Comparison of ENCODE assay signal across 8 cellular contexts in genomic region chr12:45990468-45991288, GRCh38. TPM values are rescaled to one million over a fixed set of nuclear protein-coding genes. Genes with fewer than 3 reads are reported as not detected.
DNase-seq lines count a peak whose midpoint lies in the region; ATAC-seq lines count a peak whose summit lies in the region.

A gene with protein sequence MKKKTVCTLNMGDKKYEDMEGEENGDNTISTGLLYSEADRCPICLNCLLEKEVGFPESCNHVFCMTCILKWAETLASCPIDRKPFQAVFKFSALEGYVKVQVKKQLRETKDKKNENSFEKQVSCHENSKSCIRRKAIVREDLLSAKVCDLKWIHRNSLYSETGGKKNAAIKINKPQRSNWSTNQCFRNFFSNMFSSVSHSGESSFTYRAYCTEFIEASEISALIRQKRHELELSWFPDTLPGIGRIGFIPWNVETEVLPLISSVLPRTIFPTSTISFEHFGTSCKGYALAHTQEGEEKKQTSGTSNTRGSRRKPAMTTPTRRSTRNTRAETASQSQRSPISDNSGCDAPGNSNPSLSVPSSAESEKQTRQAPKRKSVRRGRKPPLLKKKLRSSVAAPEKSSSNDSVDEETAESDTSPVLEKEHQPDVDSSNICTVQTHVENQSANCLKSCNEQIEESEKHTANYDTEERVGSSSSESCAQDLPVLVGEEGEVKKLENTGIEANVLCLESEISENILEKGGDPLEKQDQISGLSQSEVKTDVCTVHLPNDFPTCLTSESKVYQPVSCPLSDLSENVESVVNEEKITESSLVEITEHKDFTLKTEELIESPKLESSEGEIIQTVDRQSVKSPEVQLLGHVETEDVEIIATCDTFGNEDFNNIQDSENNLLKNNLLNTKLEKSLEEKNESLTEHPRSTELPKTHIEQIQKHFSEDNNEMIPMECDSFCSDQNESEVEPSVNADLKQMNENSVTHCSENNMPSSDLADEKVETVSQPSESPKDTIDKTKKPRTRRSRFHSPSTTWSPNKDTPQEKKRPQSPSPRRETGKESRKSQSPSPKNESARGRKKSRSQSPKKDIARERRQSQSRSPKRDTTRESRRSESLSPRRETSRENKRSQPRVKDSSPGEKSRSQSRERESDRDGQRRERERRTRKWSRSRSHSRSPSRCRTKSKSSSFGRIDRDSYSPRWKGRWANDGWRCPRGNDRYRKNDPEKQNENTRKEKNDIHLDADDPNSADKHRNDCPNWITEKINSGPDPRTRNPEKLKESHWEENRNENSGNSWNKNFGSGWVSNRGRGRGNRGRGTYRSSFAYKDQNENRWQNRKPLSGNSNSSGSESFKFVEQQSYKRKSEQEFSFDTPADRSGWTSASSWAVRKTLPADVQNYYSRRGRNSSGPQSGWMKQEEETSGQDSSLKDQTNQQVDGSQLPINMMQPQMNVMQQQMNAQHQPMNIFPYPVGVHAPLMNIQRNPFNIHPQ (N-terminal part only) (minus strand): TSS chr12:45990574. CDS start chr12:45964167, 26,407 bp downstream.

- peak within 1 kb of the TSS; percentile 65 to 82 for H2BK12ac ChIP-seq in mesenchymal stem cell (ENCODE audit: low read length in 2 of 2)

- CTCF ChIA-PET in activated CD8-positive, alpha-beta memory T cell treated with anti-CD3 and anti-CD28 coated beads, Interleukin-2, amount 10 ng/mL, durations not matched to agents 7 days and 5 days (lab: Charles Lee), result interaction anchor here (0.6 to 2.6 kb wide), 18 partner anchors 12 to 1407 kb away, joined by 3 to 12 read pairs (median 3); partner anchors contain the start of genes ARID2 and SLC38A1

- peak within 1 kb of the TSS; percentile 97 for H3K27ac ChIP-seq in HUES48 (ENCODE audit: low read depth, low read length)
- H3K27ac ChIP-seq in mesenchymal stem cell (ENCODE audit: low read length, poor library complexity, severe bottlenecking), result peak within 1 kb of the TSS; percentile 82

- peak within 1 kb of the TSS; percentile 92 to 94 for H3K4ac ChIP-seq in mesenchymal stem cell (ENCODE audit: low read depth in 1 of 2, low read length in 2 of 2)

- H2AFZ ChIP-seq in mesenchymal stem cell (ENCODE audit: low read depth, low read length), result peak within 1 kb of the TSS; percentile 89

- peak within 1 kb of the TSS; percentile 90 to 91 for H3K18ac ChIP-seq in mesenchymal stem cell (ENCODE audit: low read depth in 1 of 2, low read length in 2 of 2)

- H3K9me3 ChIP-seq in HUES48 (ENCODE audit: control insufficient read depth, insufficient read depth, low read length), result no peaks in the 10 kb centered on the region
- no peaks in the 10 kb centered on the region; the same call in 1 of the 2 replicates for H3K9me3 ChIP-seq in NT2/D1 (ENCODE audit: insufficient read depth, low read length)
- H3K9me3 ChIP-seq in endocrine pancreas (ENCODE audit: control insufficient read depth, low read length), result no peaks in the 10 kb centered on the region
- H3K9me3 ChIP-seq in mesenchymal stem cell (ENCODE audit: control insufficient read depth, low read length), result no peaks in the 10 kb centered on the region

- peak; percentile 54 for ATAC-seq in GM21390 (IDR thresholded peaks at IDR 0.05; ENCODE audit: unreplicated experiment)
- ATAC-seq in activated CD8-positive, alpha-beta memory T cell treated with anti-CD3 and anti-CD28 coated beads, Interleukin-2, amount 10 ng/mL, durations not matched to agents 7 days and 5 days, result peak; percentile 82

- H2BK120ac ChIP-seq in mesenchymal stem cell (ENCODE audit: low read depth, low read length), result peak within 1 kb of the TSS; percentile 80

- peak within 1 kb of the TSS in 1 of 2 experiments; percentile 48 for H3K23ac ChIP-seq in mesenchymal stem cell (ENCODE audit: low read length in 2 of 2)

- H3K27me3 ChIP-seq in HUES48 (ENCODE audit: control insufficient read depth, insufficient read depth, low read length) (no peaks in the 10 kb centered on the region), NT2/D1 (ENCODE audit: insufficient read depth, insufficient read length) (no peaks in the 10 kb centered on the region), endocrine pancreas (ENCODE audit: control insufficient read depth, insufficient read depth, low read length) (no peaks in the 10 kb centered on the region), mesenchymal stem cell (ENCODE audit: control insufficient read depth in 1 of 2, insufficient read depth in 1 of 2, low read length in 2 of 2) (no peaks in the 10 kb centered on the region)

- 9% methylated on average over 54 of the region's 54 CpGs for WGBS in mesenchymal stem cell

- no peaks in the 10 kb centered on the region for H3K9me3 Mint-ChIP-seq in activated CD8-positive, alpha-beta memory T cell treated with anti-CD3 and anti-CD28 coated beads, Interleukin-2, amount 10 ng/mL, durations not matched to agents 7 days and 5 days (ENCODE audit: low read depth)

- H3K4me3 Mint-ChIP-seq in activated CD8-positive, alpha-beta memory T cell treated with anti-CD3 and anti-CD28 coated beads, Interleukin-2, amount 10 ng/mL, durations not matched to agents 7 days and 5 days, result peak within 1 kb of the TSS; percentile 91

- peak within 1 kb of the TSS; percentile 95 for H2BK15ac ChIP-seq in mesenchymal stem cell (ENCODE audit: low read depth, poor library complexity, severe bottlenecking)

- H3K4me2 ChIP-seq in mesenchymal stem cell (ENCODE audit: low read length, poor library complexity, severe bottlenecking), result peak within 1 kb of the TSS; percentile 75

- H4K91ac ChIP-seq in mesenchymal stem cell (ENCODE audit: low read length), result peak within 1 kb of the TSS; percentile 91

- H3K14ac ChIP-seq in mesenchymal stem cell (ENCODE audit: low read length in 2 of 2), result peak within 1 kb of the TSS in 1 of 2 experiments; percentile 94

- H3K36me3 ChIP-seq in HUES48 (ENCODE audit: control insufficient read depth, insufficient read depth, low read length), result peaks cover 9% of the 10 kb centered on the region; the same call in 1 of the 2 replicates
- H3K36me3 ChIP-seq in NT2/D1 (ENCODE audit: insufficient read depth, insufficient read length, low read length), result peaks cover 12% of the 10 kb centered on the region
- H3K36me3 ChIP-seq in endocrine pancreas (ENCODE audit: control insufficient read depth, insufficient read depth, low read length), result no peaks in the 10 kb centered on the region
- H3K36me3 ChIP-seq in mesenchymal stem cell (ENCODE audit: control insufficient read depth in 1 of 2, insufficient read depth in 2 of 2, low read depth in 1 of 2, low read length in 2 of 2), result peaks cover 0 to 10% of the 10 kb centered on the region in 2 experiments

- H3K4me1 ChIP-seq in HUES48 (ENCODE audit: control insufficient read depth, insufficient read depth, low read length) (peaks cover 30% of the 10 kb centered on the region), NT2/D1 (ENCODE audit: insufficient read depth, insufficient read length) (no peaks in the 10 kb centered on the region), endocrine pancreas (ENCODE audit: control insufficient read depth, insufficient read depth, low read length) (peaks cover 19% of the 10 kb centered on the region), mesenchymal stem cell (ENCODE audit: control insufficient read depth, insufficient read depth, low read depth, low read length) (peaks cover 5% of the 10 kb centered on the region)

- peak within 1 kb of the TSS; percentile 97 for H3K27ac Mint-ChIP-seq in activated CD8-positive, alpha-beta memory T cell treated with anti-CD3 and anti-CD28 coated beads, Interleukin-2, amount 10 ng/mL, durations not matched to agents 7 days and 5 days

- H3K27me3 Mint-ChIP-seq in activated CD8-positive, alpha-beta memory T cell treated with anti-CD3 and anti-CD28 coated beads, Interleukin-2, amount 10 ng/mL, durations not matched to agents 7 days and 5 days, result peaks cover 2% of the 10 kb centered on the region

- H2BK5ac ChIP-seq in mesenchymal stem cell (ENCODE audit: low read depth, low read length, poor library complexity, severe bottlenecking), result peak within 1 kb of the TSS; percentile 87

- peak within 1 kb of the TSS; percentile 93 for H4K8ac ChIP-seq in mesenchymal stem cell (ENCODE audit: low read length)

- peaks cover 26% of the 10 kb centered on the region for H3K36me3 Mint-ChIP-seq in activated CD8-positive, alpha-beta memory T cell treated with anti-CD3 and anti-CD28 coated beads, Interleukin-2, amount 10 ng/mL, durations not matched to agents 7 days and 5 days

- H2AK5ac ChIP-seq in mesenchymal stem cell (ENCODE audit: low read length, severe bottlenecking), result peak within 1 kb of the TSS; percentile 47

- peak; percentile 96 for DNase-seq in D341Med (ENCODE audit: low spot score)
- DNase-seq in NT2/D1 (ENCODE audit: low read depth, low spot score), result peak; percentile 100
- peak; percentile 100 for DNase-seq in activated CD8-positive, alpha-beta memory T cell treated with anti-CD3 and anti-CD28 coated beads, Interleukin-2, amount 10 ng/mL, durations not matched to agents 7 days and 5 days
- DNase-seq in mesenchymal stem cell, result peak; percentile 99
- peak; percentile 100 for DNase-seq in stimulated activated CD8-positive, alpha-beta memory T cell treated with anti-CD3 and anti-CD28 coated beads, Interleukin-12 subunit alpha, Interleukin-12 subunit beta, amount 100 ng/mL, for 4 hours (ENCODE audit: low read depth)

- peaks cover 39% of the 10 kb centered on the region for H3K4me1 Mint-ChIP-seq in activated CD8-positive, alpha-beta memory T cell treated with anti-CD3 and anti-CD28 coated beads, Interleukin-2, amount 10 ng/mL, durations not matched to agents 7 days and 5 days

- H3K4me3 ChIP-seq in HUES48 (ENCODE audit: low read depth, low read length) (peak within 1 kb of the TSS; percentile 93), NT2/D1 (ENCODE audit: insufficient read length, low read depth) (peak within 1 kb of the TSS; percentile 92), endocrine pancreas (ENCODE audit: control insufficient read depth, insufficient read depth, low read length) (peak within 1 kb of the TSS; percentile 93), mesenchymal stem cell (ENCODE audit: insufficient read depth in 1 of 2, low read depth in 1 of 2, low read length in 2 of 2) (peak within 1 kb of the TSS; percentile 90 to 92)

- H3K9ac ChIP-seq in HUES48 (ENCODE audit: low read depth, low read length) (peak within 1 kb of the TSS; percentile 89), NT2/D1 (ENCODE audit: insufficient read length, low read depth) (peak within 1 kb of the TSS; percentile 92), endocrine pancreas (ENCODE audit: control insufficient read depth, insufficient read depth, low read length) (peak within 1 kb of the TSS; percentile 97), mesenchymal stem cell (ENCODE audit: low read length) (peak within 1 kb of the TSS; percentile 99)

- no peaks in the 10 kb centered on the region for H3K79me1 ChIP-seq in mesenchymal stem cell (replicated peaks; ENCODE audit: low read length, poor library complexity, severe bottlenecking)

RNA-seq across cellular contexts. Expression of the gene that starts here (rescaled TPM):
- 100 to 1,000 TPM; 131 to 137 TPM for total RNA-seq in activated CD8-positive, alpha-beta memory T cell treated with anti-CD3 and anti-CD28 coated beads, Interleukin-2, amount 10 ng/mL, durations not matched to agents 7 days and 5 days
- 53.8 TPM for polyA plus RNA-seq in mesenchymal stem cell (2013, experiment 1 of 2)
- 55.9 TPM for polyA plus RNA-seq in mesenchymal stem cell (2013, experiment 2 of 2)

Comparison
In these comparisons a context has a peak if more than half of its experiments do, and no peak if none do; other contexts are left out.
1. Peak in every context shown above with its lines: DNase-seq, ATAC-seq, H3K4me3 ChIP-seq and H3K27ac ChIP-seq.